10 cellular contexts compared by ENCODE assay signal in the genomic region with DNA sequence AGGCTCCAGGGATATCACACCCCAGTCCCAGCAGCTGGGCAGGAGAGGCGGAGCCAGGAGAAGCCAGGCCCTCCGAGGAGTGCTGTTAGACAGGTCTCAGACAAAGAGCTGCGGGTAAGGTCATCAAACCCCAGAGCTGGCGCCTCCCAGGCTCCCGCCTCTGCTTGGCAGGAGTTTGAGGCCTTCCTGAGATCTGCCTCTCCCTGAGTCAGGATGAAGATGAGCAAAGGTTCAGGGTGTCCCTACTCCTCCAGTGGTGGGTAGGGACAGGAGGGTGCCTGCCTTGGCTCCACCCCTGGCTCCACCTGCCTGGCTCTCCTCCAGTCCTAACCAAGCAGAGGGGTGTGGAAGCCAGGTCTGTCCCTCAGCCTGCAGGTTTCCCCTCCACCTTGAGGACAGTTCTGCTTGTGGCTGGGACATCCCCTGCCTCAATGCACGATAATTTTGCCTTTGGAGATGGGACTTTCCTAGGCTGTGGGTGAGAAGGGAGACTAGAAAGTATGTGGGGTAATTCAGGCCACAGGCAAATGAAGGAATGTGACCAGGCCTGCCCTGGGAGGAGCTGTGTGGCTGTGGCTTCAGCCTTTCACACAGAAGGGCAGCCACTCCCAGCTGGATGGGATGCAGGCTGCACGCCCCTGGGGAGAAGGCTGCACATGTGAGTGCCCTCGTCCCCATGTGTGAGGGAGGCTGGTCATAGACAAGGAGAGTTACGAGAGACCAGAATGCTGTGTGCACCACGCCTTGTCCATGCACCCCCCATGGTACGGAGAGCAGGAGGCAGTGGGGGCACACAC. TPM values are rescaled to one million over a fixed set of nuclear protein-coding genes. Genes with fewer than 3 reads are reported as not detected.
DNase-seq lines count a peak whose midpoint lies in the region; ATAC-seq and TF ChIP-seq lines count a peak whose summit lies in the region.
"Had no signal": no experiment of that assay in that cellular context is flagged by ENCODE, and none has a peak within 500 bp of the region (broad histone marks: within the 10 kb centered on the region; RNA-seq: fewer than 3 reads in every experiment).

No MANE protein-coding gene starts in this region.

- no peak for TF ChIP-seq CTCF in BE2C (IDR thresholded peaks at IDR 0.05; ENCODE audit: low read depth, low read length)
- no peak for TF ChIP-seq CTCF in endodermal cell (conservative IDR thresholded peaks at IDR 0.05)
- no peak for TF ChIP-seq CTCF in smooth muscle cell (IDR thresholded peaks at IDR 0.05; ENCODE audit: borderline replicate concordance, insufficient read depth, poor library complexity, severe bottlenecking)

- H3K4me3 Mint-ChIP-seq in endodermal cell: no peak overlapping the region
- H3K4me3 Mint-ChIP-seq: activated naive CD4-positive, alpha-beta T cell treated with anti-CD3 and anti-CD28 coated beads, Interleukin-2, amount 50 U/mL, for 24 hours had no signal

- no peak overlapping the region for H3K27ac ChIP-seq in endodermal cell (ENCODE audit: low read depth, low read length)
- peak overlapping the region; percentile 80 for H3K27ac ChIP-seq in smooth muscle cell (ENCODE audit: low read depth)
- H3K27ac ChIP-seq: psoas muscle had no signal

- peak; percentile 71 for ATAC-seq in GM19025 (IDR thresholded peaks at IDR 0.05; ENCODE audit: low read depth, unreplicated experiment)
- ATAC-seq in HG03442 (IDR thresholded peaks at IDR 0.05; ENCODE audit: unreplicated experiment): peak; percentile 67

- H3K27ac Mint-ChIP-seq in endodermal cell: peak overlapping the region; percentile 69
- H3K27ac Mint-ChIP-seq: activated naive CD4-positive, alpha-beta T cell treated with anti-CD3 and anti-CD28 coated beads, Interleukin-2, amount 50 U/mL, for 24 hours had no signal

- H3K27me3 Mint-ChIP-seq in endodermal cell (ENCODE audit: insufficient read depth): peaks cover 19% of the 10 kb centered on the region

- H3K9me3 Mint-ChIP-seq in endodermal cell: no peaks in the 10 kb centered on the region
- H3K9me3 Mint-ChIP-seq: activated naive CD4-positive, alpha-beta T cell treated with anti-CD3 and anti-CD28 coated beads, Interleukin-2, amount 50 U/mL, for 24 hours had no signal

- H3K27me3 ChIP-seq in BE2C (no peaks in the 10 kb centered on the region), endodermal cell (ENCODE audit: control insufficient read depth, insufficient read depth, low read length, poor library complexity, severe bottlenecking) (peaks cover 16% of the 10 kb centered on the region), smooth muscle cell (ENCODE audit: low read depth) (peaks cover 12% of the 10 kb centered on the region)

- DNase-seq in BE2C: peak; percentile 39
- DNase-seq in endodermal cell: peak; percentile 97
- no peak for DNase-seq in smooth muscle cell (lab: John Stamatoyannopoulos, UW; ENCODE audit: unreplicated experiment)
- no peak for DNase-seq in retina
- DNase-seq in stimulated activated CD4-positive, alpha-beta T cell treated with anti-CD3 and anti-CD28 coated beads, Interleukin-2, amount 100 ng/mL, for 24 hours: no peak
- no peak for DNase-seq in COR-L47 (lab: John Stamatoyannopoulos, UW)
- DNase-seq: psoas muscle had no signal

- H3K4me1 ChIP-seq in BE2C: peaks cover 4% of the 10 kb centered on the region; the same call in 1 of the 2 replicates
- no peaks in the 10 kb centered on the region for H3K4me1 ChIP-seq in endodermal cell (ENCODE audit: control insufficient read depth, insufficient read depth, low read length)
- H3K4me1 ChIP-seq in smooth muscle cell (ENCODE audit: low read depth): peaks cover 4% of the 10 kb centered on the region
- H3K4me1 ChIP-seq: psoas muscle had no signal

- H3K9ac ChIP-seq in endodermal cell (ENCODE audit: extremely low read depth, low read length, poor library complexity, severe bottlenecking) (no peak overlapping the region), smooth muscle cell (ENCODE audit: low read depth) (peak overlapping the region; percentile 22)

- no peaks in the 10 kb centered on the region for H3K79me2 ChIP-seq in smooth muscle cell (ENCODE audit: low read depth)

- no peaks in the 10 kb centered on the region for H3F3A ChIP-seq in smooth muscle cell (ENCODE audit: low read depth)

- no peaks in the 10 kb centered on the region for H3K9me3 ChIP-seq in BE2C
- no peaks in the 10 kb centered on the region for H3K9me3 ChIP-seq in endodermal cell (ENCODE audit: control insufficient read depth, low read length)
- no peaks in the 10 kb centered on the region for H3K9me3 ChIP-seq in smooth muscle cell (replicated peaks; ENCODE audit: low read depth)
- H3K9me3 ChIP-seq: psoas muscle had no signal

- no peak overlapping the region for H3K4me3 ChIP-seq in BE2C (ENCODE audit: low read depth, low read length)
- no peak overlapping the region for H3K4me3 ChIP-seq in endodermal cell (ENCODE audit: low read length)
- H3K4me3 ChIP-seq in smooth muscle cell: no peak overlapping the region
- H3K4me3 ChIP-seq: psoas muscle had no signal

- 79 to 87% methylated on average over 7 to 11 of the region's 11 CpGs for WGBS in endodermal cell (ENCODE audit: insufficient coverage in 1 of 2, insufficient read length in 1 of 2), 2 experiments
- WGBS in smooth muscle cell (ENCODE audit: low lambda C conversion rate): 58% methylated on average over 11 of the region's 11 CpGs

- H3K36me3 ChIP-seq in BE2C: no peaks in the 10 kb centered on the region
- H3K36me3 ChIP-seq in endodermal cell (ENCODE audit: control insufficient read depth, insufficient read depth, low read length): no peaks in the 10 kb centered on the region
- H3K36me3 ChIP-seq in smooth muscle cell (ENCODE audit: low read depth): no peaks in the 10 kb centered on the region

- peaks cover 28% of the 10 kb centered on the region for H3K4me1 Mint-ChIP-seq in endodermal cell

- no peak overlapping the region for H2AFZ ChIP-seq in smooth muscle cell (ENCODE audit: low read depth)

- peaks cover 26% of the 10 kb centered on the region for H3K36me3 Mint-ChIP-seq in endodermal cell (ENCODE audit: low read depth)
- H3K36me3 Mint-ChIP-seq: activated naive CD4-positive, alpha-beta T cell treated with anti-CD3 and anti-CD28 coated beads, Interleukin-2, amount 50 U/mL, for 24 hours had no signal

- H3K4me2 ChIP-seq in smooth muscle cell: no peak overlapping the region

- H4K20me1 ChIP-seq in smooth muscle cell (ENCODE audit: low read depth): no peaks in the 10 kb centered on the region

RNA-seq across cellular contexts. Expression of a gene that starts 2.2 kb away (rescaled TPM):
- 0.23 TPM for polyA plus RNA-seq in BE2C (2012; ENCODE audit: insufficient read depth, insufficient read length, low read depth)
- total RNA-seq in endodermal cell (10 to 100 TPM; 24.8 to 37.2 TPM), smooth muscle cell (6.5 and 7.8 TPM in 2 replicates)
- polyA plus RNA-seq in endodermal cell (2013, experiment 1 of 2): 7.1 TPM
- 4.6 TPM for polyA plus RNA-seq in endodermal cell (2013, experiment 2 of 2)
- 5.2 and 21.9 TPM in 2 replicates for polyA plus RNA-seq in smooth muscle cell
- total RNA-seq: psoas muscle had no signal

RNA-seq across cellular contexts. Expression of a gene that starts 29.1 kb away (rescaled TPM):
- 15.8 TPM for polyA plus RNA-seq in BE2C (2012; ENCODE audit: insufficient read depth, insufficient read length, low read depth)
- total RNA-seq in endodermal cell (10 to 100 TPM; 43.2 to 86.2 TPM), smooth muscle cell (110 and 139 TPM in 2 replicates)
- 39.7 TPM for polyA plus RNA-seq in endodermal cell (2013, experiment 1 of 2)
- 37.7 TPM for polyA plus RNA-seq in endodermal cell (2013, experiment 2 of 2)
- polyA plus RNA-seq in smooth muscle cell: 144 and 148 TPM in 2 replicates

Comparison
In these comparisons a context has a peak if more than half of its experiments do, and no peak if none do; other contexts are left out.
1. DNase-seq: peak in BE2C (single experiment) and endodermal cell (single experiment); none in smooth muscle cell (single experiment), retina (single experiment), stimulated activated CD4-positive, alpha-beta T cell treated with anti-CD3 and anti-CD28 coated beads, Interleukin-2, amount 100 ng/mL, for 24 hours (0 of 2) and COR-L47 (single experiment).